Comparison of ENCODE assay signal across 27 cellular contexts in genomic region chr17:83057397-83057761, GRCh38. TPM values are rescaled to one million over a fixed set of nuclear protein-coding genes. Genes with fewer than 3 reads are reported as not detected.
DNase-seq lines count a peak whose midpoint lies in the region; ATAC-seq and TF ChIP-seq lines count a peak whose summit lies in the region.
"Had no signal": no experiment of that assay in that cellular context is flagged by ENCODE, and none has a peak within 500 bp of the region (broad histone marks: within the 10 kb centered on the region; RNA-seq: fewer than 3 reads in every experiment).

No MANE protein-coding gene starts in this region.

- CTCF ChIA-PET in activated CD8-positive, alpha-beta T cell treated with anti-CD3 and anti-CD28 coated beads, Interleukin-2, amount 10 ng/mL, durations not matched to agents 7 days and 5 days (lab: Charles Lee), result no interaction called here
- CTCF ChIA-PET in activated CD8-positive, alpha-beta T cell treated with anti-CD3 and anti-CD28 coated beads for 36 hours (lab: Charles Lee), result no interaction called here

- peaks cover 18% of the 10 kb centered on the region for H3K4me1 Mint-ChIP-seq in activated CD8-positive, alpha-beta T cell treated with anti-CD3 and anti-CD28 coated beads, Interleukin-2, amount 10 ng/mL, durations not matched to agents 7 days and 5 days (ENCODE audit: low read depth)
- peaks cover 18% of the 10 kb centered on the region for H3K4me1 Mint-ChIP-seq in activated CD8-positive, alpha-beta T cell treated with anti-CD3 and anti-CD28 coated beads for 36 hours (ENCODE audit: low read depth)
- peaks cover 17% of the 10 kb centered on the region for H3K4me1 Mint-ChIP-seq in stimulated activated naive CD8-positive, alpha-beta T cell treated with anti-CD3 and anti-CD28 coated beads, Interleukin-15, amount 100 ng/mL, for 72 hours
- H3K4me1 Mint-ChIP-seq: WTC11 had no signal

- ATAC-seq in activated CD8-positive, alpha-beta T cell treated with anti-CD3 and anti-CD28 coated beads, Interleukin-2, amount 10 ng/mL, durations not matched to agents 7 days and 5 days, result no peak
- no peak for ATAC-seq in activated CD8-positive, alpha-beta T cell treated with anti-CD3 and anti-CD28 coated beads for 36 hours
- no peak for ATAC-seq in stimulated activated naive CD8-positive, alpha-beta T cell treated with anti-CD3 and anti-CD28 coated beads, Interleukin-15, Interleukin-2, amounts not matched to agents 100 U/mL and 50 U/mL, for 24 hours
- ATAC-seq in stimulated activated naive CD8-positive, alpha-beta T cell treated with anti-CD3 and anti-CD28 coated beads, Interleukin-15, amount 100 ng/mL, for 72 hours, result no peak
- ATAC-seq in HG02642 (IDR thresholded peaks at IDR 0.05; ENCODE audit: poor library complexity, unreplicated experiment), result no peak
- ATAC-seq: left lung, WTC11 had no signal

- no peaks in the 10 kb centered on the region for H3K9me3 Mint-ChIP-seq in activated CD8-positive, alpha-beta T cell treated with anti-CD3 and anti-CD28 coated beads, Interleukin-2, amount 10 ng/mL, durations not matched to agents 7 days and 5 days (ENCODE audit: insufficient read depth)
- no peaks in the 10 kb centered on the region for H3K9me3 Mint-ChIP-seq in activated CD8-positive, alpha-beta T cell treated with anti-CD3 and anti-CD28 coated beads for 36 hours
- no peaks in the 10 kb centered on the region for H3K9me3 Mint-ChIP-seq in stimulated activated naive CD8-positive, alpha-beta T cell treated with anti-CD3 and anti-CD28 coated beads, Interleukin-15, amount 100 ng/mL, for 72 hours
- H3K9me3 Mint-ChIP-seq: mesothelial cell of epicardium, naive B cell, WTC11 had no signal

- H3K4me3 Mint-ChIP-seq in activated CD8-positive, alpha-beta T cell treated with anti-CD3 and anti-CD28 coated beads, Interleukin-2, amount 10 ng/mL, durations not matched to agents 7 days and 5 days, result no peak overlapping the region
- H3K4me3 Mint-ChIP-seq in activated CD8-positive, alpha-beta T cell treated with anti-CD3 and anti-CD28 coated beads for 36 hours, result no peak overlapping the region
- no peak overlapping the region for H3K4me3 Mint-ChIP-seq in stimulated activated naive CD8-positive, alpha-beta T cell treated with anti-CD3 and anti-CD28 coated beads, Interleukin-15, amount 100 ng/mL, for 72 hours
- H3K4me3 Mint-ChIP-seq: activated naive CD8-positive, alpha-beta T cell; B cell; mesothelial cell of epicardium; WTC11 had no signal

- peak overlapping the region; percentile 73 for H3K27ac ChIP-seq in vagina
- H3K27ac ChIP-seq: A549, left lung, tibial nerve had no signal

- H3K27me3 Mint-ChIP-seq in activated CD8-positive, alpha-beta T cell treated with anti-CD3 and anti-CD28 coated beads, Interleukin-2, amount 10 ng/mL, durations not matched to agents 7 days and 5 days (ENCODE audit: low read depth), result peaks cover 3% of the 10 kb centered on the region
- H3K27me3 Mint-ChIP-seq in activated CD8-positive, alpha-beta T cell treated with anti-CD3 and anti-CD28 coated beads for 36 hours, result no peaks in the 10 kb centered on the region
- peaks cover 6% of the 10 kb centered on the region for H3K27me3 Mint-ChIP-seq in stimulated activated naive CD8-positive, alpha-beta T cell treated with anti-CD3 and anti-CD28 coated beads, Interleukin-15, amount 100 ng/mL, for 72 hours
- H3K27me3 Mint-ChIP-seq: activated naive CD8-positive, alpha-beta T cell had no signal

- intact Hi-C loops in activated CD8-positive, alpha-beta T cell treated with anti-CD3 and anti-CD28 coated beads for 36 hours (cut with micrococcal nuclease), result no loop called here
- intact Hi-C loops in vagina (cut with DNase I), result no loop called here

- no peak overlapping the region for H3K27ac Mint-ChIP-seq in activated CD8-positive, alpha-beta T cell treated with anti-CD3 and anti-CD28 coated beads, Interleukin-2, amount 10 ng/mL, durations not matched to agents 7 days and 5 days
- H3K27ac Mint-ChIP-seq in activated CD8-positive, alpha-beta T cell treated with anti-CD3 and anti-CD28 coated beads for 36 hours, result no peak overlapping the region
- H3K27ac Mint-ChIP-seq in stimulated activated naive CD8-positive, alpha-beta T cell treated with anti-CD3 and anti-CD28 coated beads, Interleukin-15, amount 100 ng/mL, for 72 hours, result no peak overlapping the region
- H3K27ac Mint-ChIP-seq: activated naive CD8-positive, alpha-beta T cell; B cell; mesothelial cell of epicardium; WTC11 had no signal

- DNase-seq in activated CD8-positive, alpha-beta T cell treated with anti-CD3 and anti-CD28 coated beads, Interleukin-2, amount 10 ng/mL, durations not matched to agents 7 days and 5 days, result peak; percentile 20
- no peak for DNase-seq in activated CD8-positive, alpha-beta T cell treated with anti-CD3 and anti-CD28 coated beads for 36 hours
- DNase-seq in stimulated activated naive CD8-positive, alpha-beta T cell treated with anti-CD3 and anti-CD28 coated beads, Interleukin-15, Interleukin-2, amounts not matched to agents 100 U/mL and 50 U/mL, for 24 hours, result peak; percentile 0
- DNase-seq in stimulated activated naive CD8-positive, alpha-beta T cell treated with anti-CD3 and anti-CD28 coated beads, Interleukin-15, amount 100 ng/mL, for 72 hours, result no peak
- DNase-seq in mesenteric fat pad (ENCODE audit: low spot score) (peak; percentile 76), vagina (ENCODE audit: extremely low spot score in 2 of 2) (peak in 1 of 2 donors; percentile 80), hippocampal formation (lab: John Stamatoyannopoulos, UW) (no peak)
- DNase-seq: activated CD4-positive, alpha-beta T cell treated with anti-CD3 and anti-CD28 coated beads, Interleukin-2, amount 50 U/mL, for 48 hours; GOT3; naive B cell; NCI-H1105; NCI-H187 treated with DMSO at 0.1 percent for 48 hours; NCI-H524 treated with DMSO at 0.1 percent for 48 hours; SHP77; small intestine; stimulated activated CD4-positive, alpha-beta T cell treated with anti-CD3 and anti-CD28 coated beads, Interleukin-1b, Interleukin-23, amount 100 ng/mL, for 48 hours; stimulated activated CD8-positive, alpha-beta memory T cell treated with anti-CD3 and anti-CD28 coated beads, Interleukin-4, amount 100 ng/mL, for 48 hours; SW 1271 had no signal

- TF ChIP-seq POLR2A in vagina (IDR thresholded peaks at IDR 0.05), result no peak

- no peak overlapping the region for H3K4me3 ChIP-seq in vagina
- H3K4me3 ChIP-seq: A549, left lung, tibial nerve had no signal

- H3K4me1 ChIP-seq in vagina, result peaks cover 31% of the 10 kb centered on the region

- TF ChIP-seq CTCF in activated CD8-positive, alpha-beta T cell treated with anti-CD3 and anti-CD28 coated beads for 36 hours (IDR thresholded peaks at IDR 0.05), result no peak
- TF ChIP-seq CTCF in vagina (IDR thresholded peaks at IDR 0.05), result no peak

- no peaks in the 10 kb centered on the region for H3K36me3 ChIP-seq in vagina
- H3K36me3 ChIP-seq: ascending aorta, left lung, tibial nerve had no signal

- H3K27me3 ChIP-seq in vagina, result no peaks in the 10 kb centered on the region
- H3K27me3 ChIP-seq: ascending aorta, left lung, tibial nerve had no signal

- H3K9me3 ChIP-seq in vagina, result no peaks in the 10 kb centered on the region
- H3K9me3 ChIP-seq: A549, ascending aorta, left lung, tibial nerve had no signal

- no peaks in the 10 kb centered on the region for H3K36me3 Mint-ChIP-seq in activated CD8-positive, alpha-beta T cell treated with anti-CD3 and anti-CD28 coated beads, Interleukin-2, amount 10 ng/mL, durations not matched to agents 7 days and 5 days (ENCODE audit: low read depth)
- H3K36me3 Mint-ChIP-seq in activated CD8-positive, alpha-beta T cell treated with anti-CD3 and anti-CD28 coated beads for 36 hours (ENCODE audit: low read depth), result no peaks in the 10 kb centered on the region
- H3K36me3 Mint-ChIP-seq: activated naive CD8-positive, alpha-beta T cell; mesothelial cell of epicardium; naive B cell; WTC11 had no signal

- POLR2A ChIA-PET in activated CD8-positive, alpha-beta T cell treated with anti-CD3 and anti-CD28 coated beads, Interleukin-2, amount 10 ng/mL, durations not matched to agents 7 days and 5 days (lab: Charles Lee), result no interaction called here
- POLR2A ChIA-PET in activated CD8-positive, alpha-beta T cell treated with anti-CD3 and anti-CD28 coated beads for 36 hours (lab: Charles Lee), result no interaction called here

RNA-seq across cellular contexts. Expression of gene METRNL, which starts 22.0 kb away (rescaled TPM):
- 1 to 10 TPM; 3.0 to 4.8 TPM for total RNA-seq in activated CD8-positive, alpha-beta T cell treated with anti-CD3 and anti-CD28 coated beads, Interleukin-2, amount 10 ng/mL, durations not matched to agents 7 days and 5 days
- 10 to 100 TPM; 23.3 to 24.1 TPM for total RNA-seq in activated CD8-positive, alpha-beta T cell treated with anti-CD3 and anti-CD28 coated beads for 36 hours
- total RNA-seq in mesenteric fat pad, result 151 TPM
- 156 TPM for total RNA-seq in vagina

Comparison
In these comparisons a context has a peak if more than half of its experiments do, and no peak if none do; other contexts are left out.
1. DNase-seq: peak in activated CD8-positive, alpha-beta T cell treated with anti-CD3 and anti-CD28 coated beads, Interleukin-2, amount 10 ng/mL, durations not matched to agents 7 days and 5 days (single experiment), stimulated activated naive CD8-positive, alpha-beta T cell treated with anti-CD3 and anti-CD28 coated beads, Interleukin-15, Interleukin-2, amounts not matched to agents 100 U/mL and 50 U/mL, for 24 hours (single experiment) and mesenteric fat pad (single experiment); none in activated CD8-positive, alpha-beta T cell treated with anti-CD3 and anti-CD28 coated beads for 36 hours (single experiment), stimulated activated naive CD8-positive, alpha-beta T cell treated with anti-CD3 and anti-CD28 coated beads, Interleukin-15, amount 100 ng/mL, for 72 hours (0 of 2) and hippocampal formation (0 of 2).
2. RNA of gene METRNL, which starts 22.0 kb away (total RNA-seq): 156 TPM in vagina (single experiment), 151 TPM in mesenteric fat pad (single experiment) and 23.3 to 24.1 TPM in activated CD8-positive, alpha-beta T cell treated with anti-CD3 and anti-CD28 coated beads for 36 hours; 3.0 to 4.8 TPM in activated CD8-positive, alpha-beta T cell treated with anti-CD3 and anti-CD28 coated beads, Interleukin-2, amount 10 ng/mL, durations not matched to agents 7 days and 5 days; every median in the first group is over 4 times any median in the second.